ENCODE assay signal across 12 cellular contexts in the genomic region with DNA sequence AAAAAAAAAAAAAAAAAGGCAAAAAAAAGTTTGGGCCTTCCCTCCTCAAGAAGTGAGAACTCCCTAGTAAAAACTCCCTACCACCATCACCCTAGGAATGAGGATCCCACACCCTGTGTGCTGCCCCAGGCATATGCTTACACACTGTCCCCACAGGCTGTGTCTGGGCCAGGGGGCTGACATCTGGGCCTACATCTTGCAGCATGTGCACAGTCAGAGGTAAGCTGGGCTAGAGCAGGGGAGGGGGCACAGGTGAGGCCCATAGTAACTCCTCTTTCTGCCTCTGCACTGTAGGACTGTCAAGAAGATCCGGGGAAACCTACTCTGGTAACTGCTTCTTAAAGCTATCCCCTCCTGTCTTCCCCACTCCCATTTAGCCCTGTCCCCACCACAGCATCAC. TPM values are rescaled to one million over a fixed set of nuclear protein-coding genes. Genes with fewer than 3 reads are reported as not detected.
A peak's percentile ranks its signal among the peaks of the same experiment; 100 is the strongest.
DNase-seq lines count a peak whose midpoint lies in the region; ATAC-seq and TF ChIP-seq lines count a peak whose summit lies in the region.
"Had no signal": no experiment of that assay in that cellular context is flagged by ENCODE, and none has a peak within 500 bp of the region (broad histone marks: within the 10 kb centered on the region; RNA-seq: fewer than 3 reads in every experiment).

No MANE protein-coding gene starts in this region.

- peaks cover 23% of the 10 kb centered on the region for H3K4me1 Mint-ChIP-seq in activated CD4-positive, alpha-beta T cell treated with anti-CD3 and anti-CD28 coated beads for 36 hours
- H3K4me1 Mint-ChIP-seq in brain, result peaks cover 16% of the 10 kb centered on the region

- H3K4ac ChIP-seq in neuronal stem cell (ENCODE audit: low read length), result no peak overlapping the region

- H3K27me3 ChIP-seq in Loucy (ENCODE audit: insufficient read depth, low read length, poor library complexity, severe bottlenecking) (no peaks in the 10 kb centered on the region), neuronal stem cell (ENCODE audit: control insufficient read depth in 3 of 3, insufficient read depth in 3 of 3, low read depth in 1 of 3, low read length in 3 of 3) (no peaks in the 10 kb centered on the region)

- H2AFZ ChIP-seq in Loucy (ENCODE audit: low read length) (no peak overlapping the region), neuronal stem cell (ENCODE audit: low read length) (no peak overlapping the region)

- H4K8ac ChIP-seq in neuronal stem cell (ENCODE audit: low read depth, low read length), result no peak overlapping the region

- no peak for TF ChIP-seq CTCF in Loucy (conservative IDR thresholded peaks at IDR 0.05; ENCODE audit: low read length)
- no peak for TF ChIP-seq CTCF in brain (conservative IDR thresholded peaks at IDR 0.05)

- H3K27me3 Mint-ChIP-seq in activated CD4-positive, alpha-beta T cell treated with anti-CD3 and anti-CD28 coated beads for 36 hours, result no peaks in the 10 kb centered on the region
- H3K27me3 Mint-ChIP-seq in brain, result peaks cover 2% of the 10 kb centered on the region

- peaks cover 3% of the 10 kb centered on the region for H3K9me3 Mint-ChIP-seq in activated CD4-positive, alpha-beta T cell treated with anti-CD3 and anti-CD28 coated beads for 36 hours (ENCODE audit: low read depth)
- peaks cover 0 to 4% (median 2%) of the 10 kb centered on the region in 5 experiments for H3K9me3 Mint-ChIP-seq in brain

- no peak overlapping the region for H2BK120ac ChIP-seq in neuronal stem cell (ENCODE audit: low read depth, low read length)

- intact Hi-C loops in activated CD4-positive, alpha-beta T cell treated with anti-CD3 and anti-CD28 coated beads for 36 hours (cut with DNase I, micrococcal nuclease), result loop anchor here in 1 of 2 experiments (2.0 to 5.0 kb wide), 2 partner anchors 59 to 261 kb away; no protein-coding TSS in a partner anchor

- H3K9me2 ChIP-seq in Loucy (replicated peaks; ENCODE audit: low read depth, low read length), result no peaks in the 10 kb centered on the region

- POLR2A ChIA-PET in activated CD4-positive, alpha-beta T cell treated with anti-CD3 and anti-CD28 coated beads for 36 hours (lab: Charles Lee), result interaction anchor here (0.7 kb wide), 1 partner anchor 35 kb away, joined by 8 read pairs; no protein-coding TSS in a partner anchor

- peak overlapping the region; percentile 81 for H3K4me3 Mint-ChIP-seq in activated CD4-positive, alpha-beta T cell treated with anti-CD3 and anti-CD28 coated beads for 36 hours
- H3K4me3 Mint-ChIP-seq in brain, result peak overlapping the region; percentile 88 to 93 (median 89)

- CTCF ChIA-PET in activated CD4-positive, alpha-beta T cell treated with anti-CD3 and anti-CD28 coated beads for 36 hours (lab: Charles Lee), result interaction anchor here (1.1 kb wide), 1 partner anchor 11 kb away, joined by 3 read pairs; no protein-coding TSS in a partner anchor

- no CpG with 5 or more reads among the region's 1 CpG for WGBS in neuronal stem cell (ENCODE audit: extremely low coverage in 2 of 2, insufficient read length in 2 of 2, insufficient replicate concordance in 1 of 2), 2 donors

- no peaks in the 10 kb centered on the region for H4K20me1 ChIP-seq in Loucy (ENCODE audit: insufficient read depth, low read length, poor library complexity, severe bottlenecking)

- no peak overlapping the region for H2BK12ac ChIP-seq in neuronal stem cell (ENCODE audit: low read length)

- H3K9me3 ChIP-seq in Loucy (ENCODE audit: insufficient read depth, low read depth, low read length) (no peaks in the 10 kb centered on the region), neuronal stem cell (replicated peaks in 1 of 2; ENCODE audit: control insufficient read depth in 2 of 2, insufficient read depth in 1 of 2, low read depth in 1 of 2, low read length in 2 of 2) (no peaks in the 10 kb centered on the region)

- H3K4me1 ChIP-seq in Loucy (ENCODE audit: insufficient read depth, low read length, poor library complexity, severe bottlenecking) (peaks cover 18% of the 10 kb centered on the region), neuronal stem cell (ENCODE audit: control insufficient read depth in 2 of 2, insufficient read depth in 1 of 2, low read depth in 1 of 2, low read length in 2 of 2) (peaks cover 0 to 2% of the 10 kb centered on the region in 2 donors)

- DNase-seq in activated CD4-positive, alpha-beta T cell treated with anti-CD3 and anti-CD28 coated beads for 36 hours, result no peak
- no peak for DNase-seq in activated CD4-positive, alpha-beta T cell treated with anti-CD3 and anti-CD28 coated beads for 4 hours
- no peak for DNase-seq in neuronal stem cell (ENCODE audit: low spot score)
- DNase-seq in activated CD4-positive, CD25-positive, alpha-beta regulatory T cell treated with anti-CD3 and anti-CD28 coated beads, Interleukin-2, amount 50 U/mL, for 72 hours, result no peak
- DNase-seq: GF-D8, NCI-H2171 had no signal

- no peak overlapping the region for H4K91ac ChIP-seq in neuronal stem cell (ENCODE audit: low read depth, low read length, poor library complexity)

- H3K36me3 Mint-ChIP-seq in activated CD4-positive, alpha-beta T cell treated with anti-CD3 and anti-CD28 coated beads for 36 hours (ENCODE audit: low read depth), result peaks cover 15% of the 10 kb centered on the region
- peaks cover 11% of the 10 kb centered on the region for H3K36me3 Mint-ChIP-seq in brain

- H2BK5ac ChIP-seq in neuronal stem cell (ENCODE audit: low read length), result no peak overlapping the region

- no peak overlapping the region for H2AK5ac ChIP-seq in neuronal stem cell (ENCODE audit: low read depth, low read length)

- H3K18ac ChIP-seq in neuronal stem cell (ENCODE audit: low read length), result no peak overlapping the region

- peak overlapping the region; percentile 91 for H3K4me3 ChIP-seq in Loucy (ENCODE audit: low read length, poor library complexity, severe bottlenecking)
- H3K4me3 ChIP-seq in neuronal stem cell (ENCODE audit: low read length in 2 of 2), result peak overlapping the region; percentile 40 to 88

- no peaks in the 10 kb centered on the region for H3F3A ChIP-seq in Loucy (ENCODE audit: low read depth)

- no peak overlapping the region for H3K23ac ChIP-seq in neuronal stem cell (ENCODE audit: low read depth, low read length, poor library complexity)

- H3K36me3 ChIP-seq in Loucy (ENCODE audit: insufficient read depth, low read length), result no peaks in the 10 kb centered on the region
- H3K36me3 ChIP-seq in neuronal stem cell (replicated peaks in 1 of 2; ENCODE audit: control insufficient read depth in 2 of 2, insufficient read depth in 2 of 2, low read length in 2 of 2), result peaks cover 22 to 41% of the 10 kb centered on the region in 2 donors

- H2BK15ac ChIP-seq in neuronal stem cell (ENCODE audit: low read length), result no peak overlapping the region

- H3K4me2 ChIP-seq in Loucy (ENCODE audit: low read depth, low read length, poor library complexity, severe bottlenecking), result peak overlapping the region; percentile 97
- H3K4me2 ChIP-seq in neuronal stem cell (ENCODE audit: insufficient read depth, low read length, poor library complexity, severe bottlenecking), result peak overlapping the region; percentile 91

- H3K14ac ChIP-seq in neuronal stem cell (ENCODE audit: low read length), result no peak overlapping the region

- H3K79me2 ChIP-seq in Loucy (ENCODE audit: insufficient read depth, low read length), result peaks cover 14% of the 10 kb centered on the region

- peak overlapping the region; percentile 90 for H3K27ac Mint-ChIP-seq in activated CD4-positive, alpha-beta T cell treated with anti-CD3 and anti-CD28 coated beads for 36 hours
- peak overlapping the region in 2 of 5 experiments; percentile 26 to 41 for H3K27ac Mint-ChIP-seq in brain

- H3K79me1 ChIP-seq in neuronal stem cell (ENCODE audit: low read depth, low read length), result peaks cover 6% of the 10 kb centered on the region

- no peak overlapping the region for H3K27ac ChIP-seq in neuronal stem cell (replicated peaks; ENCODE audit: low read length)

- H3K9ac ChIP-seq in Loucy (ENCODE audit: low read depth, low read length, poor library complexity, severe bottlenecking) (peak overlapping the region; percentile 92), neuronal stem cell (ENCODE audit: low read depth, low read length, poor library complexity) (no peak overlapping the region)

- ATAC-seq in activated CD4-positive, alpha-beta T cell treated with anti-CD3 and anti-CD28 coated beads for 36 hours, result no peak
- no peak for ATAC-seq in GM21786 (IDR thresholded peaks at IDR 0.05; ENCODE audit: unreplicated experiment)
- no peak for ATAC-seq in GM21737 (IDR thresholded peaks at IDR 0.05; ENCODE audit: unreplicated experiment)

RNA-seq across cellular contexts. Expression of a gene that starts 1.0 kb away (rescaled TPM):
- 10 to 100 TPM; 39.7 to 41.0 TPM for total RNA-seq in activated CD4-positive, alpha-beta T cell treated with anti-CD3 and anti-CD28 coated beads for 36 hours
- polyA plus RNA-seq in brain (ENCODE audit: insufficient read depth, low read depth, low replicate concordance), result 10.7 TPM
- polyA plus RNA-seq in neuronal stem cell (2013, experiment 1 of 2), result 16.2 TPM
- polyA plus RNA-seq in neuronal stem cell (2013, experiment 2 of 2), result 16.1 TPM

RNA-seq across cellular contexts. Expression of a gene that starts 15.3 kb away (rescaled TPM):
- 10 to 100 TPM; 87.5 to 94.4 TPM for total RNA-seq in activated CD4-positive, alpha-beta T cell treated with anti-CD3 and anti-CD28 coated beads for 36 hours
- polyA plus RNA-seq in brain (ENCODE audit: insufficient read depth, low read depth, low replicate concordance), result 101 TPM
- 39.0 TPM for polyA plus RNA-seq in neuronal stem cell (2013, experiment 1 of 2)
- 39.4 TPM for polyA plus RNA-seq in neuronal stem cell (2013, experiment 2 of 2)

RNA-seq across cellular contexts. Expression of a gene that starts 27.6 kb away (rescaled TPM):
- not detected for total RNA-seq in activated CD4-positive, alpha-beta T cell treated with anti-CD3 and anti-CD28 coated beads for 36 hours
- not detected for polyA plus RNA-seq in brain (ENCODE audit: insufficient read depth, low read depth, low replicate concordance)
- polyA plus RNA-seq in neuronal stem cell (2013, experiment 1 of 2), result not detected
- polyA plus RNA-seq in neuronal stem cell (2013, experiment 2 of 2), result not detected
- total RNA-seq: mucosa of gallbladder had no signal
- polyA plus RNA-seq: AG04450 had no signal

RNA-seq across cellular contexts. Expression of a gene that starts 28.0 kb away (rescaled TPM):
- 1 to 10 TPM in 1 of 2 experiments, under 1 TPM in 1; 0.37 to 1.1 TPM for total RNA-seq in activated CD4-positive, alpha-beta T cell treated with anti-CD3 and anti-CD28 coated beads for 36 hours
- 5.6 TPM for polyA plus RNA-seq in brain (ENCODE audit: insufficient read depth, low read depth, low replicate concordance)
- polyA plus RNA-seq in neuronal stem cell (2013, experiment 1 of 2), result 2.1 TPM
- 1.9 TPM for polyA plus RNA-seq in neuronal stem cell (2013, experiment 2 of 2)

RNA-seq across cellular contexts. Expression of a gene that starts 34.5 kb away (rescaled TPM):
- 100 to 1,000 TPM; 385 to 437 TPM for total RNA-seq in activated CD4-positive, alpha-beta T cell treated with anti-CD3 and anti-CD28 coated beads for 36 hours
- 1,011 TPM for polyA plus RNA-seq in brain (ENCODE audit: insufficient read depth, low read depth, low replicate concordance)
- 708 TPM for polyA plus RNA-seq in neuronal stem cell (2013, experiment 1 of 2)
- 694 TPM for polyA plus RNA-seq in neuronal stem cell (2013, experiment 2 of 2)
